Comparison of ENCODE assay signal across 14 cellular contexts in genomic region chr4:74968456-74969164, GRCh38. TPM values are rescaled to one million over a fixed set of nuclear protein-coding genes. Genes with fewer than 3 reads are reported as not detected.
DNase-seq lines count a peak whose midpoint lies in the region; ATAC-seq and TF ChIP-seq lines count a peak whose summit lies in the region.
"Had no signal": no experiment of that assay in that cellular context is flagged by ENCODE, and none has a peak within 500 bp of the region (broad histone marks: within the 10 kb centered on the region; RNA-seq: fewer than 3 reads in every experiment).

No MANE protein-coding gene starts in this region.

- intact Hi-C loops in psoas muscle (cut with DNase I) (loop anchor here in 1 of 2 donors (5.0 kb wide), 1 partner anchor 39 kb away; no protein-coding TSS in a partner anchor), mammary epithelial cell (cut with micrococcal nuclease) (no loop called here)

- no peak overlapping the region for H3K4me2 ChIP-seq in mammary epithelial cell (ENCODE audit: insufficient read depth, low read depth, low read length)

- H3K27ac ChIP-seq in psoas muscle: peak overlapping the region; percentile 84
- H3K27ac ChIP-seq in mammary epithelial cell (ENCODE audit: insufficient read depth, low read depth, low read length): no peak overlapping the region

- BruUV-seq in mammary epithelial cell (replicated peaks; lab: Mats Ljungman, UMichigan): no TSS peak

- no peaks in the 10 kb centered on the region for H3K79me2 ChIP-seq in mammary epithelial cell (ENCODE audit: insufficient read depth, low read length)

- H3K36me3 ChIP-seq in psoas muscle (ENCODE audit: insufficient read depth in 1 of 2, low read depth in 1 of 2) (no peaks in the 10 kb centered on the region), mammary epithelial cell (ENCODE audit: insufficient read depth, low read length) (no peaks in the 10 kb centered on the region)
- H3K36me3 ChIP-seq: breast epithelium had no signal

- H3K27me3 ChIP-seq in psoas muscle (ENCODE audit: insufficient read depth in 3 of 3, low read length in 2 of 3) (no peaks in the 10 kb centered on the region), mammary epithelial cell (ENCODE audit: insufficient read depth, low read length) (peaks cover 2% of the 10 kb centered on the region)
- H3K27me3 ChIP-seq: breast epithelium had no signal

- DNase-seq in psoas muscle: no peak
- no peak for DNase-seq in activated effector memory CD4-positive, alpha-beta T cell treated with anti-CD3 and anti-CD28 coated beads, Interleukin-2, amount 50 U/mL, for 16 hours
- DNase-seq in activated CD8-positive, alpha-beta memory T cell treated with anti-CD3 and anti-CD28 coated beads for 24 hours: no peak
- DNase-seq in mammary epithelial cell: no peak
- DNase-seq: activated CD4-positive, alpha-beta T cell treated with anti-CD3 and anti-CD28 coated beads, Interleukin-2, amount 10 ng/mL, durations not matched to agents 24 days and 14 days; activated gamma-delta T cell; mucosa of descending colon; NCI-H2081; stimulated activated CD4-positive, alpha-beta T cell treated with anti-CD3 and anti-CD28 coated beads, Interleukin-4, amount 100 ng/mL, for 4 hours; substantia nigra had no signal

- H3K4me3 ChIP-seq in psoas muscle (no peak overlapping the region), mammary epithelial cell (replicated peaks in 1 of 3; ENCODE audit: insufficient read depth in 1 of 3, low read depth in 2 of 3, low read length in 3 of 3) (no peak overlapping the region)
- H3K4me3 ChIP-seq: breast epithelium, mucosa of descending colon had no signal

- no peak overlapping the region for H3K9ac ChIP-seq in mammary epithelial cell (ENCODE audit: insufficient read depth, low read length)

- H3K4me1 ChIP-seq in psoas muscle (peaks cover 31% of the 10 kb centered on the region), mammary epithelial cell (ENCODE audit: insufficient read depth, low read length) (no peaks in the 10 kb centered on the region)
- H3K4me1 ChIP-seq: breast epithelium had no signal

- H2AFZ ChIP-seq in mammary epithelial cell (ENCODE audit: low read depth, low read length): no peak overlapping the region

- in situ Hi-C loops in mammary epithelial cell (cut with MboI; ENCODE audit: low sequenced_read_pairs in 2 of 2): no loop called here

- dilution Hi-C loops in mammary epithelial cell (cut with HindIII; ENCODE audit: low sequenced_read_pairs): no loop called here

- CTCF ChIA-PET in mammary epithelial cell (lab: Charles Lee; ENCODE audit: low non-redundant PET): interaction anchor here (0.7 kb wide), 1 partner anchor 96 kb away, joined by 7 read pairs; no protein-coding TSS in a partner anchor

- TF ChIP-seq CTCF in psoas muscle (IDR thresholded peaks at IDR 0.05) (no peak), mammary epithelial cell (conservative IDR thresholded peaks at IDR 0.05 in 1 of 2, IDR thresholded peaks at IDR 0.05 in 1 of 2; ENCODE audit: extremely low read depth in 1 of 2, insufficient read depth in 1 of 2, low read depth in 1 of 2, low read length in 2 of 2) (no peak)

- ATAC-seq in GM18870 (IDR thresholded peaks at IDR 0.05; ENCODE audit: unreplicated experiment): peak; percentile 79
- peak; percentile 58 for ATAC-seq in GM21515 (IDR thresholded peaks at IDR 0.05; ENCODE audit: unreplicated experiment)
- ATAC-seq in HG03135 (IDR thresholded peaks at IDR 0.05; ENCODE audit: unreplicated experiment): peak; percentile 65
- ATAC-seq in psoas muscle: no peak
- ATAC-seq: mucosa of descending colon had no signal

- WGBS in psoas muscle, 3 donors: 73 to 88% (median 75%) methylated on average over 2 of the region's 2 CpGs
- WGBS in mammary epithelial cell (ENCODE audit: low coverage, missing lambda C conversion rate): 86% methylated on average over 2 of the region's 2 CpGs

- no peaks in the 10 kb centered on the region for H4K20me1 ChIP-seq in mammary epithelial cell (ENCODE audit: insufficient read depth, low read length)

- H3K9me3 ChIP-seq in psoas muscle (no peaks in the 10 kb centered on the region), mammary epithelial cell (replicated peaks; ENCODE audit: insufficient read depth, low read length) (no peaks in the 10 kb centered on the region)
- H3K9me3 ChIP-seq: breast epithelium, mucosa of descending colon had no signal

RNA-seq across cellular contexts. Expression of gene PARM1, which starts 35.7 kb away (rescaled TPM):
- total RNA-seq in psoas muscle: 10 to 100 TPM in 3 of 4 donors, 1 to 10 TPM in 1; 5.2 to 14.5 (median 13.1) TPM
- 1 to 10 TPM; 1.3 to 3.6 (median 2.5) TPM for polyA plus RNA-seq in psoas muscle
- under 1 TPM in 1 of 2 donors, not detected in 1; 0.33 TPM for total RNA-seq in mammary epithelial cell
- polyA plus RNA-seq in mammary epithelial cell: 0.01 TPM
- polyA minus RNA-seq in mammary epithelial cell: not detected
- total RNA-seq: activated CD4-positive, alpha-beta T cell treated with anti-CD3 and anti-CD28 coated beads, Interleukin-2, amount 10 ng/mL, durations not matched to agents 24 days and 14 days had no signal

Comparison
In these comparisons a context has a peak if more than half of its experiments do, and no peak if none do; other contexts are left out.
1. ATAC-seq: peak in GM18870 (single experiment), GM21515 (single experiment) and HG03135 (single experiment); none in psoas muscle (0 of 4).
2. RNA of gene PARM1, which starts 35.7 kb away (total RNA-seq): 5.2 to 14.5 TPM in psoas muscle; 0.33 TPM in mammary epithelial cell; every median in the first group is over 4 times any median in the second.